In genomic region chr5:151196556-151197290, GRCh38 we compare ENCODE assay signal across 8 cellular contexts. TPM values are rescaled to one million over a fixed set of nuclear protein-coding genes. Genes with fewer than 3 reads are reported as not detected.
DNase-seq lines count a peak whose midpoint lies in the region; ATAC-seq and TF ChIP-seq lines count a peak whose summit lies in the region.

No MANE protein-coding gene starts in this region.

- intact Hi-C loops in left ventricle myocardium superior (cut with micrococcal nuclease) = no loop called here

- DNase-seq in GM12864 (ENCODE audit: low read depth) = peak; percentile 60
- no peak for DNase-seq in left ventricle myocardium superior
- no peak for DNase-seq in NCI-H2081 treated with DMSO at 0.1 percent for 48 hours (lab: John Stamatoyannopoulos, UW)
- DNase-seq in midbrain (lab: John Stamatoyannopoulos, UW) = no peak
- no peak for DNase-seq in middle frontal gyrus (ENCODE audit: extremely low spot score, low spot score)
- DNase-seq in UCSD-AML1 (lab: John Stamatoyannopoulos, UW; ENCODE audit: unreplicated experiment) = no peak

- ATAC-seq in GM21367 (IDR thresholded peaks at IDR 0.05; ENCODE audit: unreplicated experiment) (peak; percentile 92), HG03460 (IDR thresholded peaks at IDR 0.05; ENCODE audit: unreplicated experiment) (peak; percentile 96), left ventricle myocardium superior (peak; percentile 75)

- TF ChIP-seq CTCF in GM12864 (IDR thresholded peaks at IDR 0.05; ENCODE audit: low read depth, low read length, missing control alignments) = no peak

- no peak overlapping the region for H3K4me3 ChIP-seq in GM12864 (ENCODE audit: low read depth, low read length)

RNA-seq across cellular contexts. Expression of gene CCDC69, which starts 27.2 kb away (rescaled TPM):
- 178 TPM for total RNA-seq in left ventricle myocardium superior

RNA-seq across cellular contexts. Expression of gene ANXA6, which starts 39.1 kb away (rescaled TPM):
- 214 TPM for total RNA-seq in left ventricle myocardium superior

RNA-seq across cellular contexts. Expression of gene GM2A, which starts 56.3 kb away (rescaled TPM):
- 32.1 TPM for total RNA-seq in left ventricle myocardium superior
